ENCODE assay signal across 18 cellular contexts in the genomic region with DNA sequence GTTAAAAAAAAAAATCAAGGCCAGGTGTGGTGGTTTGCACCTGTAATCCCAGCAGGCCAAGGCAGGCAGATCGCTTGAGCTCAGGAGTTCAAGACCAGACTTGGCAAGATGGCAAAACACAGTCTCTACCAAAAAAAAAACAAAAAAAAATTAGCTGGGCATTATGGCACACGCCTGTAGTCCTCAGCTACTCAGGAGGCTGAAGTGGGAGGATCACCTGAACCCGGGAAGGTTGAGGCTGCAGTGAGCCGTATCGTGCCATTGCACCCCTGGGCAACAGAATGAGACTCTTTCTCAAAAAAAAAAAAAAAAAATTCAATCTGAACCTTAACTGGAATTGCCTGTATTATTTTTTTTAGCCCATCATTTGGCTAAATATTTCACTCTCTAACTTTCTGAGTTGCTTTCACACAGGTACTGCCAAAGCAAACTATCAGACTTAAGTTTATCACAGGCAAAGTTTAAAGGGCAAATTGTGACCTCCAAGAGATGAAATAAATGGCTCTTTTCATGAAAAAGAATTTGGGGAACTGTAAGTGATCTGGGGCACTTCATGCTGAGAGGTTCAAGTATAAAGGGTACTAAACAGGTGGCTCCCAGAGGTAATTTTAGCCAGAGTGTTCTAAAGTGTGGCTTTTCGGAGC. TPM values are rescaled to one million over a fixed set of nuclear protein-coding genes. Genes with fewer than 3 reads are reported as not detected.
DNase-seq lines count a peak whose midpoint lies in the region; ATAC-seq, FAIRE-seq and TF ChIP-seq lines count a peak whose summit lies in the region.
"Had no signal": no experiment of that assay in that cellular context is flagged by ENCODE, and none has a peak within 500 bp of the region (broad histone marks: within the 10 kb centered on the region; RNA-seq: fewer than 3 reads in every experiment).

No MANE protein-coding gene starts in this region.

- no peaks in the 10 kb centered on the region for H3K9me2 ChIP-seq in GM23248 (ENCODE audit: insufficient read depth)

- H3K4me3 ChIP-seq in GM23248 (no peak overlapping the region), adrenal gland (no peak overlapping the region), HepG2 (replicated peaks in 1 of 3; ENCODE audit: insufficient read depth in 1 of 3, low read depth in 2 of 3, low read length in 3 of 3) (peak overlapping the region in 2 of 3 experiments; percentile 24 to 40; a peak in 4 of 6 replicates), psoas muscle (no peak overlapping the region)
- H3K4me3 ChIP-seq: HAP-1, PC-9 had no signal

- H3K4me2 ChIP-seq in GM23248 (ENCODE audit: unreplicated experiment) (no peak overlapping the region), HepG2 (ENCODE audit: low read depth, low read length) (peak overlapping the region; percentile 78)
- H3K4me2 ChIP-seq: PC-9 had no signal

- TF ChIP-seq POLR2A in adrenal gland (IDR thresholded peaks at IDR 0.05) = no peak
- no peak for TF ChIP-seq POLR2A in HepG2 (IDR thresholded peaks at IDR 0.05; ENCODE audit: insufficient read depth in 1 of 2, low read depth in 2 of 2, low read length in 2 of 2)

- H3K9ac ChIP-seq in GM23248 = no peak overlapping the region
- peak overlapping the region; percentile 45 for H3K9ac ChIP-seq in HepG2 (ENCODE audit: insufficient read depth, low read depth, low read length)

- H3K9me3 ChIP-seq in GM23248 (ENCODE audit: low read depth) (no peaks in the 10 kb centered on the region), adrenal gland (replicated peaks in 1 of 3) (no peaks in the 10 kb centered on the region), HepG2 (ENCODE audit: low read length) (no peaks in the 10 kb centered on the region), psoas muscle (no peaks in the 10 kb centered on the region)
- H3K9me3 ChIP-seq: HAP-1 had no signal

- intact Hi-C loops in adrenal gland (cut with DNase I) (no loop called here), HepG2 (cut with micrococcal nuclease; ENCODE audit: unreplicated experiment) (loop anchor here (1.0 kb wide), 1 partner anchor 15 kb away; the partner anchor contains the start of gene SLC25A30), psoas muscle (cut with DNase I) (no loop called here)

- H3K79me2 ChIP-seq in GM23248 (ENCODE audit: insufficient read depth) = no peaks in the 10 kb centered on the region
- no peaks in the 10 kb centered on the region for H3K79me2 ChIP-seq in HepG2 (ENCODE audit: insufficient read depth, low read length)

- TF ChIP-seq EP300 in HepG2 (IDR thresholded peaks at IDR 0.05; ENCODE audit: low read depth in 2 of 2, low read length in 2 of 2) (no peak; a peak in 1 of 4 replicates), HepG2 (CRISPR knock-in tag; IDR thresholded peaks at IDR 0.05; ENCODE audit: borderline replicate concordance) (no peak)

- peak; percentile 10; the same call in 1 of the 3 replicates for ATAC-seq in HepG2
- ATAC-seq in psoas muscle = peak in 1 of 4 donors; percentile 6
- ATAC-seq in HG03025 (IDR thresholded peaks at IDR 0.05; ENCODE audit: low FRiP score, unreplicated experiment) = no peak
- no peak for ATAC-seq in HG03432 (IDR thresholded peaks at IDR 0.05; ENCODE audit: unreplicated experiment)

- TF ChIP-seq RAD21 in HepG2 (CRISPR knock-in tag; IDR thresholded peaks at IDR 0.05) = no peak

- H2AFZ ChIP-seq in GM23248 (0 out of 2 replicates have a peak overlapping the region, but pooled peaks have one; percentile 19), HepG2 (ENCODE audit: low read length) (no peak overlapping the region)
- H2AFZ ChIP-seq: PC-9 had no signal

- BruUV-seq in HepG2 (replicated peaks; lab: Mats Ljungman, UMichigan) = no TSS peak

- in situ Hi-C loops in GM23248 (cut with MboI) (no loop called here), HepG2 (cut with HindIII; ENCODE audit: extremely low pct_ligation_motif_present, low pct_unique_long_range_greater_than_20kb) (no loop called here)

- CTCF ChIA-PET in HepG2 (lab: Yijun Ruan, JAX; ENCODE audit: low intra/inter-chr PET ratio, low total read pairs) = no interaction called here

- no peak for FAIRE-seq in HepG2 (lab: Jason Lieb, UNC)

- H3F3A ChIP-seq in GM23248 (ENCODE audit: insufficient read depth) = no peaks in the 10 kb centered on the region

- H3K36me3 ChIP-seq in GM23248 (ENCODE audit: low read depth) = no peaks in the 10 kb centered on the region
- H3K36me3 ChIP-seq in adrenal gland (replicated peaks in 1 of 2) = no peaks in the 10 kb centered on the region
- no peaks in the 10 kb centered on the region for H3K36me3 ChIP-seq in HepG2 (replicated peaks in 1 of 2; ENCODE audit: control insufficient read depth in 1 of 2, insufficient read depth in 2 of 2, low read length in 2 of 2)
- H3K36me3 ChIP-seq in psoas muscle (ENCODE audit: insufficient read depth in 1 of 2, low read depth in 1 of 2) = no peaks in the 10 kb centered on the region
- H3K36me3 ChIP-seq: HAP-1 had no signal

- no peak overlapping the region for H3K27ac ChIP-seq in GM23248
- H3K27ac ChIP-seq in adrenal gland = peak overlapping the region in 3 of 5 donors; percentile 17 to 80 (median 67)
- peak overlapping the region; percentile 71 for H3K27ac ChIP-seq in HepG2 (ENCODE audit: extremely low read length, insufficient read depth, low read length)
- peak overlapping the region; percentile 80 for H3K27ac ChIP-seq in psoas muscle
- H3K27ac ChIP-seq: PC-9 had no signal

- DNase-seq in GM23248 (no peak), adrenal gland (no peak), HepG2 (ENCODE audit: low spot score) (no peak), psoas muscle (no peak), NCI-H1694 treated with DMSO at 0.1 percent for 48 hours (lab: John Stamatoyannopoulos, UW) (no peak), NCI-H1092 (lab: John Stamatoyannopoulos, UW) (no peak)
- DNase-seq: CD4-positive, CD25-positive, alpha-beta regulatory T cell; DMS53; KBM-7; MV-4-11; NCI-H1417 treated with DMSO at 0.1 percent for 48 hours; NCI-H2029; NCI-H510A; NCI-H82; PC-9 had no signal

- H3K4me1 ChIP-seq in GM23248 (ENCODE audit: insufficient read depth) (no peaks in the 10 kb centered on the region), adrenal gland (replicated peaks in 1 of 2) (peaks cover 4 to 8% of the 10 kb centered on the region in 2 donors), HepG2 (ENCODE audit: insufficient read depth, low read length) (peaks cover 52% of the 10 kb centered on the region), psoas muscle (peaks cover 17% of the 10 kb centered on the region)
- H3K4me1 ChIP-seq: HAP-1 had no signal

- no peak for TF ChIP-seq CTCF in adrenal gland (IDR thresholded peaks at IDR 0.05)
- no peak for TF ChIP-seq CTCF in HepG2 (CRISPR knock-in tag; IDR thresholded peaks at IDR 0.05)
- no peak for TF ChIP-seq CTCF in psoas muscle (IDR thresholded peaks at IDR 0.05)

- H4K20me1 ChIP-seq in GM23248 (ENCODE audit: insufficient read depth) (no peaks in the 10 kb centered on the region), HepG2 (ENCODE audit: insufficient read depth, low read length) (no peaks in the 10 kb centered on the region)

- POLR2A ChIA-PET in HepG2 (lab: Yijun Ruan, JAX) = interaction anchor here (0.7 to 4.5 kb wide), 7 partner anchors 10 to 92 kb away, joined by 3 to 62 read pairs (median 29); partner anchors contain the start of genes COG3, SLC25A30 and TPT1

- WGBS in GM23248 (ENCODE audit: low coverage in 1 of 2, low lambda C conversion rate in 2 of 2, missing lambda C conversion rate in 2 of 2), 2 experiments = 65 to 70% methylated on average over 6 of the region's 6 CpGs
- WGBS in adrenal gland, 4 donors = 84 to 91% (median 86%) methylated on average over 6 of the region's 6 CpGs
- 24% methylated on average over 6 of the region's 6 CpGs for WGBS in HepG2 (ENCODE audit: low lambda C conversion rate)
- WGBS in psoas muscle, 3 donors = 77 to 87% (median 80%) methylated on average over 6 of the region's 6 CpGs

- no peaks in the 10 kb centered on the region for H3K27me3 ChIP-seq in GM23248 (replicated peaks; ENCODE audit: insufficient read depth)
- no peaks in the 10 kb centered on the region for H3K27me3 ChIP-seq in adrenal gland
- H3K27me3 ChIP-seq in HepG2 (ENCODE audit: control insufficient read depth in 1 of 2, insufficient read depth in 2 of 2, low read length in 2 of 2) = no peaks in the 10 kb centered on the region
- H3K27me3 ChIP-seq in psoas muscle (ENCODE audit: insufficient read depth in 3 of 3, low read length in 2 of 3) = no peaks in the 10 kb centered on the region

RNA-seq across cellular contexts. Expression of gene SLC25A30, which starts 14.7 kb away (rescaled TPM):
- 4.3 and 10.2 TPM in 2 replicates for total RNA-seq in GM23248 (2014; rRNA removed; shearing (Covaris generic))
- polyA plus RNA-seq in GM23248 (2016; fragmentation: Nextera tagmentation; extraction: Ambion mirVana) = 4.3 and 4.5 TPM in 2 replicates
- total RNA-seq in adrenal gland = 10 to 100 TPM; 16.6 to 45.6 (median 19.0) TPM
- polyA plus RNA-seq in adrenal gland = 10 to 100 TPM in 1 of 3 donors, 1 to 10 TPM in 2; 3.4 to 34.7 (median 7.2) TPM
- total RNA-seq in HepG2 (2016; rRNA removed; fragmentation: Illumina TruSeq; extraction: Trizol) = 22.5 and 51.1 TPM in 2 replicates
- total RNA-seq in HepG2 (2016; cell fraction: cytosol; rRNA removed; fragmentation: Illumina TruSeq; extraction: Trizol; ENCODE audit: low read depth) = 19.7 and 21.5 TPM in 2 replicates
- 23.8 and 44.2 TPM in 2 replicates for total RNA-seq in HepG2 (2016; cell fraction: insoluble cytoplasmic fraction; rRNA removed; fragmentation: Illumina TruSeq; extraction: Trizol)
- 31.3 and 31.8 TPM in 2 replicates for total RNA-seq in HepG2 (2016; cell fraction: membrane; rRNA removed; fragmentation: Illumina TruSeq; extraction: Trizol)
- 20.6 and 22.5 TPM in 2 replicates for total RNA-seq in HepG2 (2016; cell fraction: nucleus; rRNA removed; fragmentation: Illumina TruSeq; extraction: Trizol)
- polyA plus RNA-seq in HepG2 (2011; rRNA removed) = 19.6 and 19.9 TPM in 2 replicates
- 13.8 and 15.3 TPM in 2 replicates for polyA plus RNA-seq in HepG2 (2011; cell fraction: cytosol; rRNA removed)
- polyA plus RNA-seq in HepG2 (2011; cell fraction: nucleus; rRNA removed) = 14.3 and 16.7 TPM in 2 replicates
- 19.1 and 23.4 TPM in 2 replicates for polyA plus RNA-seq in HepG2 (2012)
- polyA plus RNA-seq in HepG2 (2016; cell fraction: cytosol; fragmentation: Illumina TruSeq; extraction: Trizol; ENCODE audit: low read depth) = 5.3 and 5.9 TPM in 2 replicates
- polyA plus RNA-seq in HepG2 (2016; cell fraction: insoluble cytoplasmic fraction; fragmentation: Illumina TruSeq; extraction: Trizol; ENCODE audit: low read depth) = 38.7 and 39.7 TPM in 2 replicates
- 10.5 and 13.7 TPM in 2 replicates for polyA plus RNA-seq in HepG2 (2016; cell fraction: membrane; fragmentation: Illumina TruSeq; extraction: Trizol; ENCODE audit: low read depth)
- polyA plus RNA-seq in HepG2 (2016; cell fraction: nucleus; fragmentation: Illumina TruSeq; extraction: Trizol; ENCODE audit: insufficient read depth, low read depth) = 32.3 and 39.0 TPM in 2 replicates
- 8.8 and 61.2 TPM in 2 replicates for polyA minus RNA-seq in HepG2 (2011; rRNA and poly(A)+ RNA removed; ENCODE audit: low replicate concordance)
- polyA minus RNA-seq in HepG2 (2011; cell fraction: cytosol; rRNA and poly(A)+ RNA removed) = 24.5 and 28.9 TPM in 2 replicates
- 27.6 and 30.8 TPM in 2 replicates for polyA minus RNA-seq in HepG2 (2011; cell fraction: nucleus; rRNA and poly(A)+ RNA removed)
- 10 to 100 TPM; 21.7 to 69.8 (median 53.4) TPM for total RNA-seq in psoas muscle
- 10 to 100 TPM in 2 of 3 donors, 1 to 10 TPM in 1; 6.2 to 42.8 (median 19.3) TPM for polyA plus RNA-seq in psoas muscle

RNA-seq across cellular contexts. Expression of gene COG3, which starts 31.9 kb away (rescaled TPM):
- 17.9 and 26.7 TPM in 2 replicates for total RNA-seq in GM23248 (2014; rRNA removed; shearing (Covaris generic))
- polyA plus RNA-seq in GM23248 (2016; fragmentation: Nextera tagmentation; extraction: Ambion mirVana) (16.6 and 19.3 TPM in 2 replicates), adrenal gland (10 to 100 TPM; 21.9 to 70.1 (median 32.7) TPM), HepG2 (2011; rRNA removed) (32.8 and 37.8 TPM in 2 replicates), psoas muscle (10 to 100 TPM in 2 of 3 donors, 1 to 10 TPM in 1; 7.5 to 19.1 (median 13.2) TPM)
- total RNA-seq in adrenal gland (10 to 100 TPM; 22.3 to 56.7 (median 34.0) TPM), HepG2 (2016; rRNA removed; fragmentation: Illumina TruSeq; extraction: Trizol) (47.5 and 47.8 TPM in 2 replicates), psoas muscle (10 to 100 TPM; 10.1 to 18.5 (median 13.8) TPM)
- total RNA-seq in HepG2 (2016; cell fraction: cytosol; rRNA removed; fragmentation: Illumina TruSeq; extraction: Trizol; ENCODE audit: low read depth) = 17.3 and 20.1 TPM in 2 replicates
- 44.5 and 51.8 TPM in 2 replicates for total RNA-seq in HepG2 (2016; cell fraction: insoluble cytoplasmic fraction; rRNA removed; fragmentation: Illumina TruSeq; extraction: Trizol)
- total RNA-seq in HepG2 (2016; cell fraction: membrane; rRNA removed; fragmentation: Illumina TruSeq; extraction: Trizol) = 19.7 and 24.1 TPM in 2 replicates
- total RNA-seq in HepG2 (2016; cell fraction: nucleus; rRNA removed; fragmentation: Illumina TruSeq; extraction: Trizol) = 55.8 and 65.6 TPM in 2 replicates
- polyA plus RNA-seq in HepG2 (2011; cell fraction: cytosol; rRNA removed) = 20.8 and 21.9 TPM in 2 replicates
- 65.3 and 69.9 TPM in 2 replicates for polyA plus RNA-seq in HepG2 (2011; cell fraction: nucleus; rRNA removed)
- polyA plus RNA-seq in HepG2 (2012) = 20.1 and 22.7 TPM in 2 replicates
- 15.4 and 15.5 TPM in 2 replicates for polyA plus RNA-seq in HepG2 (2016; cell fraction: cytosol; fragmentation: Illumina TruSeq; extraction: Trizol; ENCODE audit: low read depth)
- polyA plus RNA-seq in HepG2 (2016; cell fraction: insoluble cytoplasmic fraction; fragmentation: Illumina TruSeq; extraction: Trizol; ENCODE audit: low read depth) = 33.1 and 38.8 TPM in 2 replicates
- polyA plus RNA-seq in HepG2 (2016; cell fraction: membrane; fragmentation: Illumina TruSeq; extraction: Trizol; ENCODE audit: low read depth) = 11.9 and 12.6 TPM in 2 replicates
- 54.6 and 64.4 TPM in 2 replicates for polyA plus RNA-seq in HepG2 (2016; cell fraction: nucleus; fragmentation: Illumina TruSeq; extraction: Trizol; ENCODE audit: insufficient read depth, low read depth)
- 9.0 and 51.6 TPM in 2 replicates for polyA minus RNA-seq in HepG2 (2011; rRNA and poly(A)+ RNA removed; ENCODE audit: low replicate concordance)
- polyA minus RNA-seq in HepG2 (2011; cell fraction: cytosol; rRNA and poly(A)+ RNA removed) = 18.4 and 20.6 TPM in 2 replicates
- polyA minus RNA-seq in HepG2 (2011; cell fraction: nucleus; rRNA and poly(A)+ RNA removed) = 168 and 170 TPM in 2 replicates

Comparison
In these comparisons a context has a peak if more than half of its experiments do, and no peak if none do; other contexts are left out.
1. H3K4me3 ChIP-seq: peak in HepG2 (2 of 3); none in GM23248 (single experiment), adrenal gland (0 of 4) and psoas muscle (single experiment).